Comparison of ENCODE assay signal across 1 cellular context in genomic region chr3:155854147-155854940, GRCh38.
A peak's percentile ranks its signal among the peaks of the same experiment; 100 is the strongest.
TF ChIP-seq lines count a peak whose summit lies in the region.

Gene SLC33A1, minus strand, starts transcription at chr3:155854427. Its CDS starts 430 bp downstream, at chr3:155853997.

TF ChIP-seq in HepG2, 621 proteins besides CTCF, POLR2A, EP300 and RAD21 (continued from another document and continues in another):
- TF ChIP-seq, protein P1, sequence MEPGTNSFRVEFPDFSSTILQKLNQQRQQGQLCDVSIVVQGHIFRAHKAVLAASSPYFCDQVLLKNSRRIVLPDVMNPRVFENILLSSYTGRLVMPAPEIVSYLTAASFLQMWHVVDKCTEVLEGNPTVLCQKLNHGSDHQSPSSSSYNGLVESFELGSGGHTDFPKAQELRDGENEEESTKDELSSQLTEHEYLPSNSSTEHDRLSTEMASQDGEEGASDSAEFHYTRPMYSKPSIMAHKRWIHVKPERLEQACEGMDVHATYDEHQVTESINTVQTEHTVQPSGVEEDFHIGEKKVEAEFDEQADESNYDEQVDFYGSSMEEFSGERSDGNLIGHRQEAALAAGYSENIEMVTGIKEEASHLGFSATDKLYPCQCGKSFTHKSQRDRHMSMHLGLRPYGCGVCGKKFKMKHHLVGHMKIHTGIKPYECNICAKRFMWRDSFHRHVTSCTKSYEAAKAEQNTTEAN (CRISPR knock-in tag; conservative IDR thresholded peaks at IDR 0.05) = no peak; the same call in 1 of the 2 replicates
- TF ChIP-seq MTA3 (CRISPR knock-in tag; IDR thresholded peaks at IDR 0.05) (no peak), ZNF121 (CRISPR knock-in tag; IDR thresholded peaks at IDR 0.05) (peak; percentile 81; the same call in 1 of the 2 replicates), ZNF235 (CRISPR knock-in tag; IDR thresholded peaks at IDR 0.05; ENCODE audit: borderline replicate concordance) (no peak), MATR3 (CRISPR knock-in tag; IDR thresholded peaks at IDR 0.05) (no peak), PCBP2 (optimal IDR thresholded peaks at IDR 0.05; ENCODE audit: low read depth, low read length, poor library complexity, severe bottlenecking) (no peak), HDAC6 (IDR thresholded peaks at IDR 0.05; ENCODE audit: low read depth, low read length) (no peak), ZBTB26 (CRISPR knock-in tag; IDR thresholded peaks at IDR 0.05; ENCODE audit: borderline replicate concordance) (peak; percentile 98), ZFP36L2 (CRISPR knock-in tag; IDR thresholded peaks at IDR 0.05) (no peak), NR2C2 (CRISPR knock-in tag; IDR thresholded peaks at IDR 0.05; ENCODE audit: borderline replicate concordance) (peak; percentile 93), ZNF282 (IDR thresholded peaks at IDR 0.05; ENCODE audit: partially characterized antibody) (no peak), ZEB1 (IDR thresholded peaks at IDR 0.05; ENCODE audit: insufficient replicate concordance, low read depth) (peak; percentile 18), JARID2 (CRISPR knock-in tag; IDR thresholded peaks at IDR 0.05; ENCODE audit: insufficient replicate concordance) (peak; percentile 88), HNF4A (CRISPR knock-in tag; IDR thresholded peaks at IDR 0.05) (peak; percentile 34; the same call in 1 of the 2 replicates), SALL2 (CRISPR knock-in tag; IDR thresholded peaks at IDR 0.05) (peak; percentile 67; the same call in 1 of the 2 replicates), BCL6 (CRISPR knock-in tag; IDR thresholded peaks at IDR 0.05) (peak; percentile 67), RERE (CRISPR knock-in tag; IDR thresholded peaks at IDR 0.05; ENCODE audit: low read depth) (peak; percentile 72), ZBTB7B (CRISPR knock-in tag; IDR thresholded peaks at IDR 0.05) (peak; percentile 79), RORA (CRISPR knock-in tag; IDR thresholded peaks at IDR 0.05) (no peak), E2F5 (CRISPR knock-in tag; conservative IDR thresholded peaks at IDR 0.05) (no peak; the same call in 1 of the 2 replicates), ZNF570 (CRISPR knock-in tag; IDR thresholded peaks at IDR 0.05; ENCODE audit: borderline replicate concordance) (0 out of 2 replicates have a peak, but pooled peaks have one; percentile 83), ESRRA (CRISPR knock-in tag; IDR thresholded peaks at IDR 0.05; ENCODE audit: low read depth) (peak; percentile 52; the same call in 1 of the 2 replicates), ZNF607 (CRISPR knock-in tag; IDR thresholded peaks at IDR 0.05; ENCODE audit: borderline replicate concordance) (peak; percentile 95), ZNF20 (CRISPR knock-in tag; IDR thresholded peaks at IDR 0.05) (no peak), ZIK1 (CRISPR knock-in tag; IDR thresholded peaks at IDR 0.05; ENCODE audit: borderline replicate concordance, low read depth) (peak; percentile 82; the same call in 1 of the 2 replicates), SOX6 (IDR thresholded peaks at IDR 0.05) (no peak), SOX6 (CRISPR knock-in tag; IDR thresholded peaks at IDR 0.05) (peak; percentile 88), ZNF430 (CRISPR knock-in tag; IDR thresholded peaks at IDR 0.05) (peak; percentile 91), ATF7-NPFF (CRISPR knock-in tag; IDR thresholded peaks at IDR 0.05; ENCODE audit: low read depth) (no peak; the same call in 1 of the 2 replicates), ZNF674 (CRISPR knock-in tag; IDR thresholded peaks at IDR 0.05; ENCODE audit: low read depth) (peak; percentile 69; the same call in 1 of the 2 replicates), CBX5 (CRISPR knock-in tag; IDR thresholded peaks at IDR 0.05; ENCODE audit: borderline replicate concordance) (peak; percentile 96; the same call in 1 of the 2 replicates), ZNF160 (CRISPR knock-in tag; IDR thresholded peaks at IDR 0.05) (no peak; the same call in 1 of the 2 replicates), ZNF614 (CRISPR knock-in tag; IDR thresholded peaks at IDR 0.05; ENCODE audit: borderline replicate concordance) (peak; percentile 95), ZNF629 (CRISPR knock-in tag; conservative IDR thresholded peaks at IDR 0.05) (no peak), TP53 (CRISPR knock-in tag; conservative IDR thresholded peaks at IDR 0.05) (0 out of 2 replicates have a peak, but pooled peaks have one; percentile 13), FOXO1 (CRISPR knock-in tag; IDR thresholded peaks at IDR 0.05) (no peak), ZNF615 (CRISPR knock-in tag; IDR thresholded peaks at IDR 0.05; ENCODE audit: borderline replicate concordance) (no peak; the same call in 1 of the 2 replicates), JUN (CRISPR knock-in tag; IDR thresholded peaks at IDR 0.05) (peak; percentile 93), ZNF460 (CRISPR knock-in tag; IDR thresholded peaks at IDR 0.05; ENCODE audit: borderline replicate concordance) (peak; percentile 63; the same call in 1 of the 2 replicates), ZNF850 (CRISPR knock-in tag; conservative IDR thresholded peaks at IDR 0.05) (no peak), NFE2L1 (CRISPR knock-in tag; IDR thresholded peaks at IDR 0.05; ENCODE audit: borderline replicate concordance) (no peak), TCF12 (IDR thresholded peaks at IDR 0.05) (no peak), TCF12 (CRISPR knock-in tag; IDR thresholded peaks at IDR 0.05) (no peak), ZNF83 (CRISPR knock-in tag; IDR thresholded peaks at IDR 0.05; ENCODE audit: borderline replicate concordance) (no peak), SRSF4 (IDR thresholded peaks at IDR 0.05; ENCODE audit: low read depth, low read length, poor library complexity, severe bottlenecking) (no peak), ZNF275 (CRISPR knock-in tag; IDR thresholded peaks at IDR 0.05; ENCODE audit: borderline replicate concordance) (no peak), RFXAP (CRISPR knock-in tag; IDR thresholded peaks at IDR 0.05; ENCODE audit: borderline replicate concordance) (peak; percentile 85; the same call in 1 of the 2 replicates), SATB2 (CRISPR knock-in tag; IDR thresholded peaks at IDR 0.05) (no peak)
- TF ChIP-seq, protein P2, sequence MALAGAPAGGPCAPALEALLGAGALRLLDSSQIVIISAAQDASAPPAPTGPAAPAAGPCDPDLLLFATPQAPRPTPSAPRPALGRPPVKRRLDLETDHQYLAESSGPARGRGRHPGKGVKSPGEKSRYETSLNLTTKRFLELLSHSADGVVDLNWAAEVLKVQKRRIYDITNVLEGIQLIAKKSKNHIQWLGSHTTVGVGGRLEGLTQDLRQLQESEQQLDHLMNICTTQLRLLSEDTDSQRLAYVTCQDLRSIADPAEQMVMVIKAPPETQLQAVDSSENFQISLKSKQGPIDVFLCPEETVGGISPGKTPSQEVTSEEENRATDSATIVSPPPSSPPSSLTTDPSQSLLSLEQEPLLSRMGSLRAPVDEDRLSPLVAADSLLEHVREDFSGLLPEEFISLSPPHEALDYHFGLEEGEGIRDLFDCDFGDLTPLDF (CRISPR knock-in tag; IDR thresholded peaks at IDR 0.05) = no peak
- TF ChIP-seq, protein P3, sequence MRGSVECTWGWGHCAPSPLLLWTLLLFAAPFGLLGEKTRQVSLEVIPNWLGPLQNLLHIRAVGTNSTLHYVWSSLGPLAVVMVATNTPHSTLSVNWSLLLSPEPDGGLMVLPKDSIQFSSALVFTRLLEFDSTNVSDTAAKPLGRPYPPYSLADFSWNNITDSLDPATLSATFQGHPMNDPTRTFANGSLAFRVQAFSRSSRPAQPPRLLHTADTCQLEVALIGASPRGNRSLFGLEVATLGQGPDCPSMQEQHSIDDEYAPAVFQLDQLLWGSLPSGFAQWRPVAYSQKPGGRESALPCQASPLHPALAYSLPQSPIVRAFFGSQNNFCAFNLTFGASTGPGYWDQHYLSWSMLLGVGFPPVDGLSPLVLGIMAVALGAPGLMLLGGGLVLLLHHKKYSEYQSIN (CRISPR knock-in tag; IDR thresholded peaks at IDR 0.05; ENCODE audit: borderline replicate concordance) = no peak
- TF ChIP-seq, protein P4, sequence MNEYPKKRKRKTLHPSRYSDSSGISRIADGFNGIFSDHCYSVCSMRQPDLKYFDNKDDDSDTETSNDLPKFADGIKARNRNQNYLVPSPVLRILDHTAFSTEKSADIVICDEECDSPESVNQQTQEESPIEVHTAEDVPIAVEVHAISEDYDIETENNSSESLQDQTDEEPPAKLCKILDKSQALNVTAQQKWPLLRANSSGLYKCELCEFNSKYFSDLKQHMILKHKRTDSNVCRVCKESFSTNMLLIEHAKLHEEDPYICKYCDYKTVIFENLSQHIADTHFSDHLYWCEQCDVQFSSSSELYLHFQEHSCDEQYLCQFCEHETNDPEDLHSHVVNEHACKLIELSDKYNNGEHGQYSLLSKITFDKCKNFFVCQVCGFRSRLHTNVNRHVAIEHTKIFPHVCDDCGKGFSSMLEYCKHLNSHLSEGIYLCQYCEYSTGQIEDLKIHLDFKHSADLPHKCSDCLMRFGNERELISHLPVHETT (CRISPR knock-in tag; conservative IDR thresholded peaks at IDR 0.05) = peak; percentile 99
- TF ChIP-seq, protein P5, sequence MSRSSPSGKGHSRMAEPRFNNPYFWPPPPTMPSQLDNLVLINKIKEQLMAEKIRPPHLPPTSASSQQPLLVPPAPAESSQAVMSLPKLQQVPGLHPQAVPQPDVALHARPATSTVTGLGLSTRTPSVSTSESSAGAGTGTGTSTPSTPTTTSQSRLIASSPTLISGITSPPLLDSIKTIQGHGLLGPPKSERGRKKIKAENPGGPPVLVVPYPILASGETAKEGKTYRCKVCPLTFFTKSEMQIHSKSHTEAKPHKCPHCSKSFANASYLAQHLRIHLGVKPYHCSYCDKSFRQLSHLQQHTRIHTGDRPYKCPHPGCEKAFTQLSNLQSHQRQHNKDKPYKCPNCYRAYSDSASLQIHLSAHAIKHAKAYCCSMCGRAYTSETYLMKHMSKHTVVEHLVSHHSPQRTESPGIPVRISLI (CRISPR knock-in tag; IDR thresholded peaks at IDR 0.05; ENCODE audit: borderline replicate concordance) = peak; percentile 96
- TF ChIP-seq, protein P6, sequence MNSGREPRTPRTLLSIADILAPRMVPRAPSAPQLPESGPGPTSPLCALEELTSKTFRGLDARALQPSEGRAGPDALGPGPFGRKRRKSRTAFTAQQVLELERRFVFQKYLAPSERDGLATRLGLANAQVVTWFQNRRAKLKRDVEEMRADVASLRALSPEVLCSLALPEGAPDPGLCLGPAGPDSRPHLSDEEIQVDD (CRISPR knock-in tag; IDR thresholded peaks at IDR 0.05; ENCODE audit: borderline replicate concordance) = peak; percentile 84; the same call in 1 of the 2 replicates
- TF ChIP-seq, protein P7, sequence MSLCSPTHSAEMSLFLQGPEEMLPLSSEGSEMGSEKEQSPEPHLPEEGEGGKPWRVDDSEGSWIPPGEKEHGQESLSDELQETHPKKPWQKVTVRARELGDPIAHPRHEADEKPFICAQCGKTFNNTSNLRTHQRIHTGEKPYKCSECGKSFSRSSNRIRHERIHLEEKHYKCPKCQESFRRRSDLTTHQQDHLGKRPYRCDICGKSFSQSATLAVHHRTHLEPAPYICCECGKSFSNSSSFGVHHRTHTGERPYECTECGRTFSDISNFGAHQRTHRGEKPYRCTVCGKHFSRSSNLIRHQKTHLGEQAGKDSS (CRISPR knock-in tag; IDR thresholded peaks at IDR 0.05; ENCODE audit: borderline replicate concordance, low read depth) = peak; percentile 98
